Comparison of ENCODE assay signal across 13 cellular contexts in the genomic region with DNA sequence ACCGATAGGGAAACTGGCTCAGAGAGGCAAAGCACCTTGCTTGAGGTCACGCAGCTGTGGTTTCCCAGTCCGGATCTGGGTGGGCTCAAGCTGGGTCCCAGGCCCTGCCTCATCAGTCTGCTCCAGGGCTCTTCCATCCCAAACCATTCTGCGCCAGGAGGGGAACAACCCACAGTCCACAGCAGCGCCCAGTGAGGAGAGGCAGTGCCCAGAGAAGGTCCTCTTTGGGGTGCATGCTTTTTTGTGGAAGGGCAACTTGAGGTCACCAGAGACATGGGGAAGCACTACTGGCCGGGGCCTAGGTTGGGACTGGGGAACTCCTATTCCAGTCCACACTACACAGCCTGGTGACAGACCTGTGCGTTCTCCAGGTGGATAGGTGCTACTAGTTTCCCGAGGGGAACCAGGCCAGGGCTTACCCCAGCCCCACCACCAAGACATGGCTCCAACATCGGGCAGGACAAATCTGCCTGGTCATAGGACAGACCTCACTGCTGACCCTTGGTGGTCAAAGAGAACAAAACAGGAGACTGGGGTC.
"Had no signal": no experiment of that assay in that cellular context is flagged by ENCODE, and none has a peak within 500 bp of the region (broad histone marks: within the 10 kb centered on the region; RNA-seq: fewer than 3 reads in every experiment).

No MANE protein-coding gene starts in this region.

- H3K36me3 ChIP-seq: breast epithelium, heart right ventricle, thoracic aorta had no signal

- ATAC-seq: activated CD4-positive, alpha-beta T cell treated with anti-CD3 and anti-CD28 coated beads for 36 hours; activated T-cell treated with anti-CD3 and anti-CD28 coated beads, Interleukin-2, amount 50 U/mL, for 4 hours; foreskin keratinocyte; heart right ventricle; sciatic nerve; stimulated activated naive CD8-positive, alpha-beta T cell treated with anti-CD3 and anti-CD28 coated beads, Interleukin-15, Interleukin-2, amounts not matched to agents 100 U/mL and 50 U/mL, for 24 hours; T-cell had no signal

- H3K27me3 ChIP-seq: breast epithelium, foreskin keratinocyte had no signal

- DNase-seq: activated CD4-positive, alpha-beta T cell treated with anti-CD3 and anti-CD28 coated beads for 36 hours; activated gamma-delta T cell treated with Interleukin-2 at 50 U/mL for 16 hours; activated T-cell treated with anti-CD3 and anti-CD28 coated beads, Interleukin-2, amount 50 U/mL, for 4 hours; foreskin keratinocyte; heart right ventricle; stimulated activated CD4-positive, alpha-beta T cell treated with anti-CD3 and anti-CD28 coated beads, Interleukin-2, amount 100 ng/mL, for 24 hours; stimulated activated naive CD8-positive, alpha-beta T cell treated with anti-CD3 and anti-CD28 coated beads, Interleukin-15, Interleukin-2, amounts not matched to agents 100 U/mL and 50 U/mL, for 24 hours; T1000 had no signal

- H3K9me3 ChIP-seq: breast epithelium, heart right ventricle, thoracic aorta had no signal

- H3K4me1 ChIP-seq: breast epithelium, foreskin keratinocyte had no signal

- H3K27ac ChIP-seq: breast epithelium, foreskin keratinocyte, heart right ventricle, SK-N-MC, thoracic aorta had no signal

- H3K4me3 ChIP-seq: breast epithelium, heart right ventricle, SK-N-MC, thoracic aorta had no signal
